ENCODE assay signal across 10 cellular contexts in genomic region chr12:121610239-121611149, GRCh38. TPM values are rescaled to one million over a fixed set of nuclear protein-coding genes. Genes with fewer than 3 reads are reported as not detected.
DNase-seq lines count a peak whose midpoint lies in the region; ATAC-seq and TF ChIP-seq lines count a peak whose summit lies in the region.
"Had no signal": no experiment of that assay in that cellular context is flagged by ENCODE, and none has a peak within 500 bp of the region (broad histone marks: within the 10 kb centered on the region; RNA-seq: fewer than 3 reads in every experiment).

No MANE protein-coding gene starts in this region.

- TF ChIP-seq CTCF in CD8-positive, alpha-beta T cell (IDR thresholded peaks at IDR 0.05), result no peak
- no peak for TF ChIP-seq CTCF in gastroesophageal sphincter (IDR thresholded peaks at IDR 0.05)
- no peak for TF ChIP-seq CTCF in CD14-positive monocyte (IDR thresholded peaks at IDR 0.05)

- POLR2A ChIA-PET in CD8-positive, alpha-beta T cell (lab: Charles Lee), result interaction anchor here (1.1 kb wide), 1 partner anchor 101 kb away, joined by 4 read pairs; no protein-coding TSS in a partner anchor

- no peaks in the 10 kb centered on the region for H3K27me3 ChIP-seq in CD8-positive, alpha-beta T cell (ENCODE audit: insufficient read depth, low read length)
- no peaks in the 10 kb centered on the region for H3K27me3 ChIP-seq in SJCRH30
- no peaks in the 10 kb centered on the region for H3K27me3 ChIP-seq in gastroesophageal sphincter
- H3K27me3 ChIP-seq in rectal smooth muscle tissue (ENCODE audit: control insufficient read depth, insufficient read depth, low read length), result no peaks in the 10 kb centered on the region

- H3K27ac ChIP-seq in CD8-positive, alpha-beta T cell (ENCODE audit: low read depth, low read length), result no peak overlapping the region
- H3K27ac ChIP-seq in SJCRH30, result peak overlapping the region; percentile 32; the same call in 1 of the 2 replicates
- peak overlapping the region; percentile 36 to 85 (median 78) for H3K27ac ChIP-seq in gastroesophageal sphincter
- peak overlapping the region; percentile 88 for H3K27ac ChIP-seq in rectal smooth muscle tissue (ENCODE audit: low read depth, low read length)

- WGBS in gastroesophageal sphincter (ENCODE audit: low coverage in 1 of 2), 2 donors, result 10 to 13% methylated on average over 10 to 11 of the region's 11 CpGs

- peaks cover 3% of the 10 kb centered on the region for H3K4me1 Mint-ChIP-seq in CD8-positive, alpha-beta T cell (ENCODE audit: low read depth)
- peaks cover 9% of the 10 kb centered on the region for H3K4me1 Mint-ChIP-seq in CD14-positive monocyte

- H3K4me3 ChIP-seq in CD8-positive, alpha-beta T cell (ENCODE audit: low read depth, low read length), result no peak overlapping the region
- H3K4me3 ChIP-seq in SJCRH30, result peak overlapping the region; percentile 15
- H3K4me3 ChIP-seq in gastroesophageal sphincter, result peak overlapping the region in 1 of 2 donors; percentile 26
- no peak overlapping the region for H3K4me3 ChIP-seq in rectal smooth muscle tissue (ENCODE audit: low read length)

- TF ChIP-seq POLR2A in gastroesophageal sphincter (IDR thresholded peaks at IDR 0.05), result no peak

- no peaks in the 10 kb centered on the region for H3K36me3 ChIP-seq in CD8-positive, alpha-beta T cell (ENCODE audit: insufficient read depth, low read length)
- H3K36me3 ChIP-seq in SJCRH30 (no peaks in the 10 kb centered on the region), gastroesophageal sphincter (no peaks in the 10 kb centered on the region), rectal smooth muscle tissue (ENCODE audit: control insufficient read depth, insufficient read depth, low read length) (no peaks in the 10 kb centered on the region)

- ATAC-seq in CD8-positive, alpha-beta T cell, result no peak
- ATAC-seq in gastroesophageal sphincter (peak; percentile 75), HG02885 (IDR thresholded peaks at IDR 0.05; ENCODE audit: poor library complexity, unreplicated experiment) (no peak), GM18873 (IDR thresholded peaks at IDR 0.05; ENCODE audit: low FRiP score, unreplicated experiment) (no peak)

- intact Hi-C loops in CD8-positive, alpha-beta T cell (cut with DNase I, micrococcal nuclease), result no loop called here
- intact Hi-C loops in CD14-positive monocyte (cut with micrococcal nuclease), result loop anchor here in 1 of 2 donors (5.0 kb wide), 1 partner anchor 33 kb away; no protein-coding TSS in a partner anchor

- H3K9me3 Mint-ChIP-seq in CD8-positive, alpha-beta T cell, result no peaks in the 10 kb centered on the region
- H3K9me3 Mint-ChIP-seq in CD14-positive monocyte, result peaks cover 6 to 12% (median 9%) of the 10 kb centered on the region in 7 donors
- H3K9me3 Mint-ChIP-seq: activated T-helper 2 cell treated with anti-CD3 and anti-CD28 coated beads, Interferon-gamma antibody, Interleukin-2, Interleukin-4, amounts not matched to agents 10 μg/mL and 5 μg/mL and 100 μg/mL, durations not matched to agents 14 hours and 24 hours and 36 hours had no signal

- H3K27ac Mint-ChIP-seq in CD8-positive, alpha-beta T cell, result peak overlapping the region; percentile 49
- peak overlapping the region in 1 of 7 donors; percentile 42 for H3K27ac Mint-ChIP-seq in CD14-positive monocyte
- H3K27ac Mint-ChIP-seq: activated T-helper 2 cell treated with anti-CD3 and anti-CD28 coated beads, Interferon-gamma antibody, Interleukin-2, Interleukin-4, amounts not matched to agents 10 μg/mL and 5 μg/mL and 100 μg/mL, durations not matched to agents 14 hours and 24 hours and 36 hours had no signal

- DNase-seq in CD8-positive, alpha-beta T cell, result no peak
- DNase-seq in SJCRH30, result peak; percentile 46 to 79
- no peak for DNase-seq in CD14-positive monocyte (ENCODE audit: low spot score)
- no peak for DNase-seq in iPS-NIHi11 (ENCODE audit: low spot score)
- DNase-seq: DMS79 had no signal

- no peaks in the 10 kb centered on the region for H3K36me3 Mint-ChIP-seq in CD8-positive, alpha-beta T cell
- no peaks in the 10 kb centered on the region for H3K36me3 Mint-ChIP-seq in CD14-positive monocyte

- CTCF ChIA-PET in CD8-positive, alpha-beta T cell (lab: Charles Lee), result interaction anchor here (0.8 to 0.9 kb wide), 3 partner anchors 14 to 58 kb away, joined by 3 to 5 read pairs (median 3); no protein-coding TSS in a partner anchor

- no peak overlapping the region for H3K9ac ChIP-seq in rectal smooth muscle tissue (ENCODE audit: low read length)

- no peak overlapping the region for H3K4me3 Mint-ChIP-seq in CD8-positive, alpha-beta T cell
- H3K4me3 Mint-ChIP-seq in CD14-positive monocyte, result no peak overlapping the region

- H3K4me1 ChIP-seq in CD8-positive, alpha-beta T cell (ENCODE audit: insufficient read depth, low read length), result no peaks in the 10 kb centered on the region
- H3K4me1 ChIP-seq in SJCRH30 (no peaks in the 10 kb centered on the region), gastroesophageal sphincter (peaks cover 0 to 27% (median 3%) of the 10 kb centered on the region in 3 donors), rectal smooth muscle tissue (ENCODE audit: control insufficient read depth, insufficient read depth, low read length) (peaks cover 15% of the 10 kb centered on the region)

- H3K9me3 ChIP-seq in CD8-positive, alpha-beta T cell (ENCODE audit: low read length), result no peaks in the 10 kb centered on the region
- H3K9me3 ChIP-seq in SJCRH30 (replicated peaks) (no peaks in the 10 kb centered on the region), gastroesophageal sphincter (no peaks in the 10 kb centered on the region)

- H3K27me3 Mint-ChIP-seq in CD8-positive, alpha-beta T cell (ENCODE audit: low read depth), result no peaks in the 10 kb centered on the region
- peaks cover 0 to 5% (median 2%) of the 10 kb centered on the region in 3 donors for H3K27me3 Mint-ChIP-seq in CD14-positive monocyte (ENCODE audit: low read depth in 3 of 3)

- TF ChIP-seq EP300 in gastroesophageal sphincter (IDR thresholded peaks at IDR 0.05), result no peak

RNA-seq across cellular contexts. Expression of gene ORAI1, which starts 15.8 kb away (rescaled TPM):
- 10 to 100 TPM; 59.0 to 62.1 TPM for total RNA-seq in CD8-positive, alpha-beta T cell
- total RNA-seq in SJCRH30 (2014; rRNA removed; shearing (Covaris generic)), result 11.5 and 12.2 TPM in 2 replicates
- 10 to 100 TPM in 3 of 4 donors, 1 to 10 TPM in 1; 8.7 to 15.5 (median 12.6) TPM for total RNA-seq in gastroesophageal sphincter
- polyA plus RNA-seq in CD14-positive monocyte, result 10 to 100 TPM; 54.6 to 77.9 TPM

RNA-seq across cellular contexts. Expression of gene KDM2B, which starts 29.7 kb away (rescaled TPM):
- total RNA-seq in CD8-positive, alpha-beta T cell, result 10 to 100 TPM; 80.8 to 87.3 TPM
- total RNA-seq in SJCRH30 (2014; rRNA removed; shearing (Covaris generic)), result 44.0 and 48.4 TPM in 2 replicates
- 10 to 100 TPM in 3 of 4 donors, 1 to 10 TPM in 1; 10.0 to 26.5 (median 15.0) TPM for total RNA-seq in gastroesophageal sphincter
- polyA plus RNA-seq in CD14-positive monocyte, result 1 to 10 TPM; 9.7 TPM

RNA-seq across cellular contexts. Expression of gene MORN3, which starts 59.0 kb away (rescaled TPM):
- total RNA-seq in CD8-positive, alpha-beta T cell, result 1 to 10 TPM; 6.7 to 7.5 TPM
- total RNA-seq in SJCRH30 (2014; rRNA removed; shearing (Covaris generic)), result 0.68 and 0.75 TPM in 2 replicates
- under 1 TPM in 1 of 4 donors, not detected in 3; 0.23 TPM for total RNA-seq in gastroesophageal sphincter
- not detected for polyA plus RNA-seq in CD14-positive monocyte

Comparison
In these comparisons a context has a peak if more than half of its experiments do, and no peak if none do; other contexts are left out.
1. DNase-seq: peak in SJCRH30 (2 of 2); none in CD8-positive, alpha-beta T cell (0 of 7), CD14-positive monocyte (single experiment) and iPS-NIHi11 (single experiment).